In genomic region chr16:912322-912683, GRCh38 we compare ENCODE assay signal across 17 cellular contexts. TPM values are rescaled to one million over a fixed set of nuclear protein-coding genes. Genes with fewer than 3 reads are reported as not detected.
DNase-seq lines count a peak whose midpoint lies in the region; ATAC-seq, FAIRE-seq and TF ChIP-seq lines count a peak whose summit lies in the region.
"Had no signal": no experiment of that assay in that cellular context is flagged by ENCODE, and none has a peak within 500 bp of the region (broad histone marks: within the 10 kb centered on the region; RNA-seq: fewer than 3 reads in every experiment).

No MANE protein-coding gene starts in this region.

- H2BK5ac ChIP-seq in neuronal stem cell (ENCODE audit: low read length), result no peak overlapping the region
- no peak overlapping the region for H2BK5ac ChIP-seq in trophoblast cell (ENCODE audit: low read depth, low read length, poor library complexity)

- H3K4me1 ChIP-seq in HepG2 (ENCODE audit: insufficient read depth, low read length) (peaks cover 33% of the 10 kb centered on the region), right lobe of liver (no peaks in the 10 kb centered on the region), neuronal stem cell (ENCODE audit: control insufficient read depth in 2 of 2, insufficient read depth in 1 of 2, low read depth in 1 of 2, low read length in 2 of 2) (peaks cover 0 to 3% of the 10 kb centered on the region in 2 donors), trophoblast cell (ENCODE audit: control insufficient read depth in 1 of 2, insufficient read depth in 2 of 2, low read length in 2 of 2) (no peaks in the 10 kb centered on the region)
- H3K4me1 ChIP-seq: BE2C had no signal

- H3K23ac ChIP-seq in neuronal stem cell (ENCODE audit: low read depth, low read length, poor library complexity), result peak overlapping the region; percentile 89
- H3K23ac ChIP-seq in trophoblast cell (ENCODE audit: low read length), result no peak overlapping the region

- H3K36me3 ChIP-seq in HepG2 (replicated peaks in 1 of 2; ENCODE audit: control insufficient read depth in 1 of 2, insufficient read depth in 2 of 2, low read length in 2 of 2) (no peaks in the 10 kb centered on the region), right lobe of liver (no peaks in the 10 kb centered on the region), neuronal stem cell (replicated peaks in 1 of 2; ENCODE audit: control insufficient read depth in 2 of 2, insufficient read depth in 2 of 2, low read length in 2 of 2) (peaks cover 2 to 3% of the 10 kb centered on the region in 2 donors), trophoblast cell (ENCODE audit: control insufficient read depth in 1 of 2, insufficient read depth in 2 of 2, low read length in 2 of 2) (no peaks in the 10 kb centered on the region)

- H4K8ac ChIP-seq in neuronal stem cell (ENCODE audit: low read depth, low read length) (no peak overlapping the region), trophoblast cell (ENCODE audit: low read depth, low read length) (no peak overlapping the region)

- peaks cover 2% of the 10 kb centered on the region for H3K79me1 ChIP-seq in neuronal stem cell (ENCODE audit: low read depth, low read length)
- no peaks in the 10 kb centered on the region for H3K79me1 ChIP-seq in trophoblast cell (ENCODE audit: low read length)

- H2BK15ac ChIP-seq in neuronal stem cell (ENCODE audit: low read length), result no peak overlapping the region

- peak overlapping the region; percentile 33; the same call in 1 of the 2 replicates for H3K4me2 ChIP-seq in HepG2 (ENCODE audit: low read depth, low read length)
- H3K4me2 ChIP-seq in neuronal stem cell (ENCODE audit: insufficient read depth, low read length, poor library complexity, severe bottlenecking), result no peak overlapping the region
- H3K4me2 ChIP-seq in trophoblast cell (ENCODE audit: low read length), result no peak overlapping the region

- in situ Hi-C loops in HepG2 (cut with HindIII; ENCODE audit: extremely low pct_ligation_motif_present, low pct_unique_long_range_greater_than_20kb), result no loop called here

- H3K27me3 ChIP-seq in HepG2 (ENCODE audit: control insufficient read depth in 1 of 2, insufficient read depth in 2 of 2, low read length in 2 of 2) (no peaks in the 10 kb centered on the region), right lobe of liver (no peaks in the 10 kb centered on the region), neuronal stem cell (ENCODE audit: control insufficient read depth in 3 of 3, insufficient read depth in 3 of 3, low read depth in 1 of 3, low read length in 3 of 3) (no peaks in the 10 kb centered on the region), trophoblast cell (ENCODE audit: insufficient read depth, low read length) (no peaks in the 10 kb centered on the region)
- H3K27me3 ChIP-seq: BE2C had no signal

- CTCF ChIA-PET in HepG2 (lab: Yijun Ruan, JAX; ENCODE audit: low intra/inter-chr PET ratio, low total read pairs), result no interaction called here

- no peak overlapping the region for H4K91ac ChIP-seq in neuronal stem cell (ENCODE audit: low read depth, low read length, poor library complexity)
- H4K91ac ChIP-seq in trophoblast cell (ENCODE audit: low read depth, low read length), result no peak overlapping the region

- no peak overlapping the region for H3K4ac ChIP-seq in neuronal stem cell (ENCODE audit: low read length)
- H3K4ac ChIP-seq in trophoblast cell (ENCODE audit: low read depth, low read length), result no peak overlapping the region

- H3K9me3 ChIP-seq in HepG2 (ENCODE audit: low read length) (no peaks in the 10 kb centered on the region; the same call in 1 of the 2 replicates), right lobe of liver (no peaks in the 10 kb centered on the region), neuronal stem cell (replicated peaks in 1 of 2; ENCODE audit: control insufficient read depth in 2 of 2, insufficient read depth in 1 of 2, low read depth in 1 of 2, low read length in 2 of 2) (peaks cover 0 to 6% of the 10 kb centered on the region in 2 donors), trophoblast cell (ENCODE audit: insufficient read depth, low read depth, low read length) (peaks cover 37% of the 10 kb centered on the region)
- H3K9me3 ChIP-seq: BE2C had no signal

- peak overlapping the region; percentile 36 for H3K27ac ChIP-seq in HepG2 (ENCODE audit: extremely low read length, insufficient read depth, low read length)
- H3K27ac ChIP-seq in right lobe of liver, result no peak overlapping the region
- H3K27ac ChIP-seq in caudate nucleus (ENCODE audit: low read depth, low read length), result peak overlapping the region; percentile 99
- H3K27ac ChIP-seq in neuronal stem cell (replicated peaks; ENCODE audit: low read length), result no peak overlapping the region
- no peak overlapping the region for H3K27ac ChIP-seq in trophoblast cell (ENCODE audit: low read depth, low read length)

- TF ChIP-seq CTCF in HepG2 (CRISPR knock-in tag; IDR thresholded peaks at IDR 0.05) (no peak), right lobe of liver (IDR thresholded peaks at IDR 0.05) (no peak)

- H3K18ac ChIP-seq in neuronal stem cell (ENCODE audit: low read length) (peak overlapping the region; percentile 83), trophoblast cell (ENCODE audit: low read length) (no peak overlapping the region)

- no TSS peak for BruUV-seq in HepG2 (replicated peaks; lab: Mats Ljungman, UMichigan)

- peak; percentile 42 for ATAC-seq in HepG2
- ATAC-seq in right lobe of liver, result no peak
- ATAC-seq in GM18517 (IDR thresholded peaks at IDR 0.05; ENCODE audit: unreplicated experiment), result no peak
- ATAC-seq: CD8-positive, alpha-beta T cell; HCT116 had no signal

- no peak overlapping the region for H2AFZ ChIP-seq in HepG2 (ENCODE audit: low read length)
- no peak overlapping the region for H2AFZ ChIP-seq in neuronal stem cell (ENCODE audit: low read length)
- H2AFZ ChIP-seq in trophoblast cell (ENCODE audit: insufficient read depth, low read length, poor library complexity), result no peak overlapping the region

- H4K20me1 ChIP-seq in HepG2 (ENCODE audit: insufficient read depth, low read length), result peaks cover 4% of the 10 kb centered on the region; the same call in 1 of the 2 replicates

- DNase-seq in HepG2 (ENCODE audit: low spot score) (no peak), right lobe of liver (no peak), caudate nucleus (lab: John Stamatoyannopoulos, UW) (peak in 4 of 61 donors; percentile 40 to 74 (median 62)), neuronal stem cell (ENCODE audit: low spot score) (no peak), trophoblast cell (no peak), COLO668 (lab: John Stamatoyannopoulos, UW; ENCODE audit: unreplicated experiment) (no peak), HPDE6-E6E7 (ENCODE audit: extremely low spot score) (no peak)
- DNase-seq: BE2C, DMS53, NCI-H1694, NCI-H2081 treated with DMSO at 0.1 percent for 48 hours, NCI-H774, SIG-M5 had no signal

- H2BK120ac ChIP-seq in neuronal stem cell (ENCODE audit: low read depth, low read length) (no peak overlapping the region), trophoblast cell (ENCODE audit: insufficient read depth, low read length, poor library complexity) (no peak overlapping the region)

- no peak for TF ChIP-seq RAD21 in HepG2 (CRISPR knock-in tag; IDR thresholded peaks at IDR 0.05)

- peak overlapping the region; percentile 70 for H2AK5ac ChIP-seq in neuronal stem cell (ENCODE audit: low read depth, low read length)
- H2AK5ac ChIP-seq in trophoblast cell (ENCODE audit: low read length), result no peak overlapping the region

- POLR2A ChIA-PET in HepG2 (lab: Yijun Ruan, JAX), result interaction anchor here (2.4 kb wide), 1 partner anchor 60 kb away, joined by 7 read pairs; no protein-coding TSS in a partner anchor

- TF ChIP-seq EP300 in HepG2 (IDR thresholded peaks at IDR 0.05; ENCODE audit: low read depth in 2 of 2, low read length in 2 of 2) (no peak), HepG2 (CRISPR knock-in tag; IDR thresholded peaks at IDR 0.05; ENCODE audit: borderline replicate concordance) (no peak)

- FAIRE-seq in HepG2 (lab: Jason Lieb, UNC), result no peak
- FAIRE-seq: A204.1 had no signal

- no peak overlapping the region for H4K12ac ChIP-seq in trophoblast cell (ENCODE audit: low read depth, low read length)

- TF ChIP-seq POLR2A in HepG2 (IDR thresholded peaks at IDR 0.05; ENCODE audit: insufficient read depth in 1 of 2, low read depth in 2 of 2, low read length in 2 of 2) (no peak), right lobe of liver (IDR thresholded peaks at IDR 0.05) (no peak)

- H3K79me2 ChIP-seq in HepG2 (ENCODE audit: insufficient read depth, low read length) (no peaks in the 10 kb centered on the region), trophoblast cell (ENCODE audit: control insufficient read depth, insufficient read depth, low read length, poor library complexity) (no peaks in the 10 kb centered on the region)

- peak overlapping the region in 1 of 3 experiments; percentile 38; a peak in 1 of 6 replicates for H3K4me3 ChIP-seq in HepG2 (replicated peaks in 1 of 3; ENCODE audit: insufficient read depth in 1 of 3, low read depth in 2 of 3, low read length in 3 of 3)
- no peak overlapping the region for H3K4me3 ChIP-seq in right lobe of liver
- H3K4me3 ChIP-seq in neuronal stem cell (ENCODE audit: low read length in 2 of 2), result no peak overlapping the region
- no peak overlapping the region for H3K4me3 ChIP-seq in trophoblast cell (ENCODE audit: low read depth, low read length)

- peak overlapping the region; percentile 71 for H3K14ac ChIP-seq in neuronal stem cell (ENCODE audit: low read length)
- no peak overlapping the region for H3K14ac ChIP-seq in trophoblast cell (ENCODE audit: low read length)

- intact Hi-C loops in HepG2 (cut with micrococcal nuclease; ENCODE audit: unreplicated experiment) (no loop called here), right lobe of liver (cut with DNase I) (no loop called here)

- H2BK12ac ChIP-seq in neuronal stem cell (ENCODE audit: low read length), result no peak overlapping the region
- no peak overlapping the region for H2BK12ac ChIP-seq in trophoblast cell (ENCODE audit: low read length)

- 73% methylated on average over 10 of the region's 19 CpGs for WGBS in HepG2 (ENCODE audit: low lambda C conversion rate)
- WGBS in right lobe of liver (ENCODE audit: insufficient coverage, low coverage, low lambda C conversion rate, missing lambda C conversion rate), result 89% methylated on average over 5 of the region's 19 CpGs
- no CpG with 5 or more reads among the region's 19 CpGs for WGBS in neuronal stem cell (ENCODE audit: extremely low coverage in 2 of 2, insufficient read length in 2 of 2, insufficient replicate concordance in 1 of 2), 2 donors
- no CpG with 5 or more reads among the region's 19 CpGs for WGBS in trophoblast cell (ENCODE audit: extremely low coverage, insufficient coverage, insufficient read length)

- H3K9ac ChIP-seq in HepG2 (ENCODE audit: insufficient read depth, low read depth, low read length), result no peak overlapping the region
- H3K9ac ChIP-seq in neuronal stem cell (ENCODE audit: low read depth, low read length, poor library complexity), result no peak overlapping the region
- H3K9ac ChIP-seq in trophoblast cell (ENCODE audit: low read length), result no peak overlapping the region

RNA-seq across cellular contexts. Expression of gene LMF1, which starts 58.5 kb away (rescaled TPM):
- total RNA-seq in HepG2 (2016; rRNA removed; fragmentation: Illumina TruSeq; extraction: Trizol) (2.3 and 6.8 TPM in 2 replicates), right lobe of liver (10 to 100 TPM; 10.9 to 20.0 (median 13.8) TPM)
- total RNA-seq in HepG2 (2016; cell fraction: cytosol; rRNA removed; fragmentation: Illumina TruSeq; extraction: Trizol; ENCODE audit: low read depth), result 23.4 and 25.3 TPM in 2 replicates
- total RNA-seq in HepG2 (2016; cell fraction: insoluble cytoplasmic fraction; rRNA removed; fragmentation: Illumina TruSeq; extraction: Trizol), result 1.7 and 5.9 TPM in 2 replicates
- 6.7 and 7.2 TPM in 2 replicates for total RNA-seq in HepG2 (2016; cell fraction: membrane; rRNA removed; fragmentation: Illumina TruSeq; extraction: Trizol)
- total RNA-seq in HepG2 (2016; cell fraction: nucleus; rRNA removed; fragmentation: Illumina TruSeq; extraction: Trizol), result 6.8 and 8.9 TPM in 2 replicates
- 8.5 and 13.7 TPM in 2 replicates for polyA plus RNA-seq in HepG2 (2011; rRNA removed)
- polyA plus RNA-seq in HepG2 (2011; cell fraction: cytosol; rRNA removed), result 6.6 and 9.1 TPM in 2 replicates
- polyA plus RNA-seq in HepG2 (2011; cell fraction: nucleus; rRNA removed), result 21.9 and 22.4 TPM in 2 replicates
- 7.4 and 13.7 TPM in 2 replicates for polyA plus RNA-seq in HepG2 (2012)
- 1.2 and 1.4 TPM in 2 replicates for polyA plus RNA-seq in HepG2 (2016; cell fraction: cytosol; fragmentation: Illumina TruSeq; extraction: Trizol; ENCODE audit: low read depth)
- 1.7 and 1.8 TPM in 2 replicates for polyA plus RNA-seq in HepG2 (2016; cell fraction: insoluble cytoplasmic fraction; fragmentation: Illumina TruSeq; extraction: Trizol; ENCODE audit: low read depth)
- polyA plus RNA-seq in HepG2 (2016; cell fraction: membrane; fragmentation: Illumina TruSeq; extraction: Trizol; ENCODE audit: low read depth), result 1.1 and 1.4 TPM in 2 replicates
- 9.6 and 11.1 TPM in 2 replicates for polyA plus RNA-seq in HepG2 (2016; cell fraction: nucleus; fragmentation: Illumina TruSeq; extraction: Trizol; ENCODE audit: insufficient read depth, low read depth)
- polyA minus RNA-seq in HepG2 (2011; rRNA and poly(A)+ RNA removed; ENCODE audit: low replicate concordance), result 30.2 and 40.1 TPM in 2 replicates
- 10.7 and 15.0 TPM in 2 replicates for polyA minus RNA-seq in HepG2 (2011; cell fraction: cytosol; rRNA and poly(A)+ RNA removed)
- 13.4 and 17.4 TPM in 2 replicates for polyA minus RNA-seq in HepG2 (2011; cell fraction: nucleus; rRNA and poly(A)+ RNA removed)
- 6.9 TPM for polyA plus RNA-seq in neuronal stem cell (2013, experiment 1 of 2)
- 6.7 TPM for polyA plus RNA-seq in neuronal stem cell (2013, experiment 2 of 2)
- polyA plus RNA-seq in trophoblast cell (2013), result 8.3 TPM in 2 replicates

Comparison
In these comparisons a context has a peak if more than half of its experiments do, and no peak if none do; other contexts are left out.
1. H3K27ac ChIP-seq: peak in HepG2 (single experiment) and caudate nucleus (single experiment); none in right lobe of liver (0 of 3), neuronal stem cell (single experiment) and trophoblast cell (single experiment).